Comparison of ENCODE assay signal across 2 cellular contexts in the genomic region with DNA sequence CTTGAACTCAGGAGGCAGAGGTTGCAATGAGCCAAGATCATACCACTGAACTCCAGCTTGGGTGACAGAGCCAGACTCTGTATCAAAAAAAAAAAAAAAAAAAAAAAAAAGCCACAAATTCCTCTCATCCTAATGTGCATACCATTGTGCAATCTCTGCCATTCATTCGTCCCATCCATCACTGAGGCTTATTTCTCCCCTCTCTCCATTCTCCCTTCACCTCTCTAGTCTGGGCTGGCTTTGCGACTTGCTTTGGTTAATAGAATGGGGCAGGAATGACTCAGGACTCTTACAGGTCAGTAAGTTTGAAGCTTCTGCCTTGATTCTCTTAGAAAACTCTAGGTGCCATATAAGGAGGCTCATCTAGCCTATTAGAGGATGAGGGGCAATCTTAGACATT.
TF ChIP-seq lines count a peak whose summit lies in the region.

No MANE protein-coding gene starts in this region.

TF ChIP-seq in HepG2, 621 proteins besides CTCF, POLR2A, EP300 and RAD21:
- peak; percentile 13; the same call in 1 of the 2 replicates for TF ChIP-seq CEBPB (IDR thresholded peaks at IDR 0.05; ENCODE audit: borderline replicate concordance, low read depth, low read length)
- no peak for TF ChIP-seq ATM (IDR thresholded peaks at IDR 0.05; ENCODE audit: borderline replicate concordance)
- no peak for TF ChIP-seq RFX1 (IDR thresholded peaks at IDR 0.05)

TF ChIP-seq in H1, 55 proteins besides CTCF, POLR2A, EP300 and RAD21:
- TF ChIP-seq HDAC2 (IDR thresholded peaks at IDR 0.05; ENCODE audit: borderline replicate concordance in 1 of 2, low read depth in 2 of 2, low read length in 2 of 2) = no peak
- TF ChIP-seq ASH2L (IDR thresholded peaks at IDR 0.05; ENCODE audit: low read length) = no peak
- TF ChIP-seq CEBPB (IDR thresholded peaks at IDR 0.05; ENCODE audit: low read depth, low read length) = 0 out of 2 replicates have a peak, but pooled peaks have one; percentile 23
- TF ChIP-seq GTF2F1 (IDR thresholded peaks at IDR 0.05; ENCODE audit: borderline replicate concordance, low read depth, low read length) = no peak
- no peak for TF ChIP-seq USF2 (IDR thresholded peaks at IDR 0.05; ENCODE audit: low read length)
